In genomic region chr1:11058595-11059165, GRCh38 we compare ENCODE assay signal across 9 cellular contexts. TPM values are rescaled to one million over a fixed set of nuclear protein-coding genes. Genes with fewer than 3 reads are reported as not detected.
DNase-seq lines count a peak whose midpoint lies in the region; ATAC-seq and TF ChIP-seq lines count a peak whose summit lies in the region.
"Had no signal": no experiment of that assay in that cellular context is flagged by ENCODE, and none has a peak within 500 bp of the region (broad histone marks: within the 10 kb centered on the region; RNA-seq: fewer than 3 reads in every experiment).

No MANE protein-coding gene starts in this region.

- no peaks in the 10 kb centered on the region for H3K27me3 Mint-ChIP-seq in activated naive CD8-positive, alpha-beta T cell

- H3K27ac ChIP-seq in 22Rv1 (peak overlapping the region; percentile 78), lower lobe of right lung (no peak overlapping the region)

- H3K9me3 ChIP-seq in HAP-1 (no peaks in the 10 kb centered on the region), lower lobe of right lung (no peaks in the 10 kb centered on the region)

- H3K4me3 Mint-ChIP-seq in activated naive CD8-positive, alpha-beta T cell = peak overlapping the region; percentile 94

- H3K4me3 ChIP-seq in HAP-1 (peak overlapping the region; percentile 83), lower lobe of right lung (peak overlapping the region; percentile 88)

- H3K9me3 Mint-ChIP-seq in activated naive CD8-positive, alpha-beta T cell (ENCODE audit: low read depth) = no peaks in the 10 kb centered on the region

- intact Hi-C loops in lower lobe of right lung (cut with DNase I) = no loop called here

- TF ChIP-seq CTCF in 22Rv1 (IDR thresholded peaks at IDR 0.05) (no peak), lower lobe of right lung (IDR thresholded peaks at IDR 0.05) (no peak)

- ATAC-seq in lower lobe of right lung (no peak), GM18498 (IDR thresholded peaks at IDR 0.05; ENCODE audit: unreplicated experiment) (no peak)

- H3K27ac Mint-ChIP-seq in activated naive CD8-positive, alpha-beta T cell = peak overlapping the region; percentile 91

- peaks cover 8% of the 10 kb centered on the region; the same call in 1 of the 2 replicates for H3K4me1 ChIP-seq in HAP-1
- H3K4me1 ChIP-seq in lower lobe of right lung = peaks cover 25% of the 10 kb centered on the region

- in situ Hi-C loops in HAP-1 (cut with MboI; ENCODE audit: low sequenced_read_pairs) = loop anchor here (10.0 kb wide), 1 partner anchor 576 kb away; no protein-coding TSS in a partner anchor

- peaks cover 2% of the 10 kb centered on the region for H3K36me3 Mint-ChIP-seq in activated naive CD8-positive, alpha-beta T cell

- H3K36me3 ChIP-seq in HAP-1 (replicated peaks) (peaks cover 48% of the 10 kb centered on the region), lower lobe of right lung (peaks cover 35% of the 10 kb centered on the region)

- H3K27me3 ChIP-seq in HAP-1 (ENCODE audit: low read depth) (no peaks in the 10 kb centered on the region), lower lobe of right lung (ENCODE audit: low read depth) (no peaks in the 10 kb centered on the region)

- H3K4me1 Mint-ChIP-seq in activated naive CD8-positive, alpha-beta T cell (ENCODE audit: low read depth) = peaks cover 32% of the 10 kb centered on the region

- no peak for DNase-seq in HAP-1 (ENCODE audit: low spot score in 2 of 2)
- DNase-seq in lower lobe of right lung = peak; percentile 43
- no peak for DNase-seq in cerebellum (ENCODE audit: low spot score)
- no peak for DNase-seq in iPS-NIHi11 (ENCODE audit: low spot score)
- DNase-seq in cerebellar nuclear complex (lab: John Stamatoyannopoulos, UW) = no peak

RNA-seq across cellular contexts. Expression of gene SRM, which starts 1.1 kb away (rescaled TPM):
- total RNA-seq in lower lobe of right lung = 38.7 TPM
- total RNA-seq in cerebellum = 10.7 TPM

RNA-seq across cellular contexts. Expression of gene MASP2, which starts 11.6 kb away (rescaled TPM):
- total RNA-seq in lower lobe of right lung = not detected
- 0.18 TPM for total RNA-seq in cerebellum
- total RNA-seq: glomerular endothelial cell had no signal

RNA-seq across cellular contexts. Expression of gene EXOSC10, which starts 41.0 kb away (rescaled TPM):
- total RNA-seq in lower lobe of right lung (47.7 TPM), cerebellum (54.3 TPM)

RNA-seq across cellular contexts. Expression of gene TARDBP, which starts 46.2 kb away (rescaled TPM):
- total RNA-seq in lower lobe of right lung = 117 TPM
- total RNA-seq in cerebellum = 82.8 TPM
